In genomic region chr1:28341591-28341990, GRCh38 we compare ENCODE assay signal across 24 cellular contexts. TPM values are rescaled to one million over a fixed set of nuclear protein-coding genes. Genes with fewer than 3 reads are reported as not detected.
DNase-seq lines count a peak whose midpoint lies in the region; ATAC-seq and TF ChIP-seq lines count a peak whose summit lies in the region.
"Had no signal": no experiment of that assay in that cellular context is flagged by ENCODE, and none has a peak within 500 bp of the region (broad histone marks: within the 10 kb centered on the region; RNA-seq: fewer than 3 reads in every experiment).

No MANE protein-coding gene starts in this region.

- no peak overlapping the region for H3K27ac ChIP-seq in HCT116 (ENCODE audit: low read depth, low read length)
- H3K27ac ChIP-seq in SJSA1 = peak overlapping the region; percentile 61
- H3K27ac ChIP-seq: breast epithelium, uterus had no signal

- H3K4me2 ChIP-seq in HCT116 (ENCODE audit: low read length) = peak overlapping the region; percentile 35

- H3K9me3 ChIP-seq in HCT116 (ENCODE audit: control insufficient read depth in 1 of 2, insufficient read depth in 1 of 2, low read depth in 1 of 2, low read length in 2 of 2) (no peaks in the 10 kb centered on the region), SJSA1 (replicated peaks) (no peaks in the 10 kb centered on the region)
- H3K9me3 ChIP-seq: breast epithelium, uterus had no signal

- intact Hi-C loops in HCT116 (cut with micrococcal nuclease) = no loop called here
- intact Hi-C loops in activated naive CD4-positive, alpha-beta T cell treated with anti-CD3 and anti-CD28 coated beads for 36 hours (cut with micrococcal nuclease) = no loop called here

- peak overlapping the region; percentile 64 for H3K27ac Mint-ChIP-seq in stimulated activated effector memory CD8-positive, alpha-beta T cell treated with anti-CD3 and anti-CD28 coated beads, Interleukin-12 subunit alpha, Interleukin-12 subunit beta, amount 100 ng/mL, for 72 hours
- no peak overlapping the region for H3K27ac Mint-ChIP-seq in activated naive CD4-positive, alpha-beta T cell treated with anti-CD3 and anti-CD28 coated beads for 36 hours
- H3K27ac Mint-ChIP-seq: activated CD4-positive, alpha-beta memory T cell treated with anti-CD3 and anti-CD28 coated beads, Interleukin-2, amount 10 ng/mL, durations not matched to agents 7 days and 5 days; mesothelial cell of epicardium had no signal

- DNase-seq in HCT116 (ENCODE audit: low read depth, low spot score) (no peak), SJSA1 (ENCODE audit: low read depth in 1 of 2, low spot score in 2 of 2) (peak; percentile 38 to 51), glomerular visceral epithelial cell (ENCODE audit: extremely low spot score) (peak; percentile 77), NCI-H82 (lab: John Stamatoyannopoulos, UW) (no peak), NCI-H187 treated with DMSO at 0.1 percent for 48 hours (lab: John Stamatoyannopoulos, UW) (no peak)
- no peak for DNase-seq in stimulated activated effector memory CD8-positive, alpha-beta T cell treated with anti-CD3 and anti-CD28 coated beads, Interleukin-12 subunit alpha, Interleukin-12 subunit beta, amount 100 ng/mL, for 72 hours (ENCODE audit: low spot score in 2 of 2)
- no peak for DNase-seq in activated naive CD4-positive, alpha-beta T cell treated with anti-CD3 and anti-CD28 coated beads for 36 hours
- DNase-seq: activated CD4-positive, alpha-beta memory T cell treated with anti-CD3 and anti-CD28 coated beads, Interleukin-2, amount 10 ng/mL, durations not matched to agents 7 days and 5 days; activated CD4-positive, CD25-positive, alpha-beta regulatory T cell; activated gamma-delta T cell; CD4-positive, alpha-beta memory T cell; cortex of kidney; DMS153; naive thymus-derived CD8-positive, alpha-beta T cell; NCI-H1417 treated with DMSO at 0.1 percent for 48 hours; NCI-H510A treated with DMSO at 0.1 percent for 48 hours; right cardiac atrium; stimulated activated CD4-positive, alpha-beta T cell treated with anti-CD3 and anti-CD28 coated beads, Interleukin-15, amount 100 ng/mL, for 24 hours; stimulated activated CD8-positive, alpha-beta memory T cell treated with anti-CD3 and anti-CD28 coated beads, Interleukin-4, amount 100 ng/mL, for 48 hours; T-helper 9 cell; uterus had no signal

- POLR2A ChIA-PET in HCT116 (lab: Charles Lee) = interaction anchor here (0.5 to 2.8 kb wide), 3 partner anchors 10 to 1311 kb away, joined by 3 to 18 read pairs (median 8); partner anchors contain the start of gene MED18

- H4K20me1 ChIP-seq in HCT116 (ENCODE audit: insufficient read depth) = no peaks in the 10 kb centered on the region

- no peak for TF ChIP-seq CTCF in HCT116 (IDR thresholded peaks at IDR 0.05 in 2 of 3, conservative IDR thresholded peaks at IDR 0.05 in 1 of 3; ENCODE audit: borderline replicate concordance in 1 of 3, insufficient read depth in 1 of 3, low read depth in 2 of 3, low read length in 2 of 3)

- no peak overlapping the region for H3K4me3 Mint-ChIP-seq in stimulated activated effector memory CD8-positive, alpha-beta T cell treated with anti-CD3 and anti-CD28 coated beads, Interleukin-12 subunit alpha, Interleukin-12 subunit beta, amount 100 ng/mL, for 72 hours
- H3K4me3 Mint-ChIP-seq in activated naive CD4-positive, alpha-beta T cell treated with anti-CD3 and anti-CD28 coated beads for 36 hours = no peak overlapping the region
- H3K4me3 Mint-ChIP-seq: activated CD4-positive, alpha-beta memory T cell treated with anti-CD3 and anti-CD28 coated beads, Interleukin-2, amount 10 ng/mL, durations not matched to agents 7 days and 5 days; CD4-positive, alpha-beta memory T cell; mesothelial cell of epicardium; naive thymus-derived CD8-positive, alpha-beta T cell had no signal

- H3K4me1 Mint-ChIP-seq in stimulated activated effector memory CD8-positive, alpha-beta T cell treated with anti-CD3 and anti-CD28 coated beads, Interleukin-12 subunit alpha, Interleukin-12 subunit beta, amount 100 ng/mL, for 72 hours = no peaks in the 10 kb centered on the region
- peaks cover 3% of the 10 kb centered on the region for H3K4me1 Mint-ChIP-seq in activated naive CD4-positive, alpha-beta T cell treated with anti-CD3 and anti-CD28 coated beads for 36 hours (ENCODE audit: low read depth)
- H3K4me1 Mint-ChIP-seq: mesothelial cell of epicardium had no signal

- no peak for TF ChIP-seq RAD21 in HCT116 (IDR thresholded peaks at IDR 0.05; ENCODE audit: low read depth)

- H3K27me3 ChIP-seq in HCT116 (ENCODE audit: insufficient read depth, low read length) (no peaks in the 10 kb centered on the region), SJSA1 (replicated peaks) (no peaks in the 10 kb centered on the region)
- H3K27me3 ChIP-seq: breast epithelium, uterus had no signal

- no peaks in the 10 kb centered on the region for H3K27me3 Mint-ChIP-seq in activated naive CD4-positive, alpha-beta T cell treated with anti-CD3 and anti-CD28 coated beads for 36 hours (ENCODE audit: low read depth)
- H3K27me3 Mint-ChIP-seq: activated CD4-positive, alpha-beta memory T cell treated with anti-CD3 and anti-CD28 coated beads, Interleukin-2, amount 10 ng/mL, durations not matched to agents 7 days and 5 days; CD4-positive, alpha-beta memory T cell; naive thymus-derived CD8-positive, alpha-beta T cell had no signal

- H3K9me2 ChIP-seq in HCT116 (ENCODE audit: insufficient read depth) = no peaks in the 10 kb centered on the region

- TF ChIP-seq POLR2A in HCT116 (IDR thresholded peaks at IDR 0.05; ENCODE audit: borderline replicate concordance, extremely low read depth, insufficient read depth, insufficient read length) = no peak

- H3K4me1 ChIP-seq in HCT116 (ENCODE audit: control insufficient read depth in 1 of 2, insufficient read depth in 2 of 2, low read length in 2 of 2) (peaks cover 27 to 51% of the 10 kb centered on the region in 2 experiments), SJSA1 (replicated peaks) (peaks cover 25% of the 10 kb centered on the region)
- H3K4me1 ChIP-seq: breast epithelium, uterus had no signal

- ATAC-seq in HCT116 = peak; percentile 61; the same call in 1 of the 2 replicates
- ATAC-seq in stimulated activated effector memory CD8-positive, alpha-beta T cell treated with anti-CD3 and anti-CD28 coated beads, Interleukin-12 subunit alpha, Interleukin-12 subunit beta, amount 100 ng/mL, for 72 hours = no peak
- ATAC-seq: left lobe of liver; naive thymus-derived CD8-positive, alpha-beta T cell; right cardiac atrium had no signal

- BruUV-seq in HCT116 (replicated peaks; lab: Mats Ljungman, UMichigan) = no TSS peak

- H3K36me3 Mint-ChIP-seq in stimulated activated effector memory CD8-positive, alpha-beta T cell treated with anti-CD3 and anti-CD28 coated beads, Interleukin-12 subunit alpha, Interleukin-12 subunit beta, amount 100 ng/mL, for 72 hours = peaks cover 12% of the 10 kb centered on the region
- H3K36me3 Mint-ChIP-seq in activated naive CD4-positive, alpha-beta T cell treated with anti-CD3 and anti-CD28 coated beads for 36 hours (ENCODE audit: low read depth) = no peaks in the 10 kb centered on the region
- H3K36me3 Mint-ChIP-seq: CD4-positive, alpha-beta memory T cell; mesothelial cell of epicardium had no signal

- H3K9me3 Mint-ChIP-seq in stimulated activated effector memory CD8-positive, alpha-beta T cell treated with anti-CD3 and anti-CD28 coated beads, Interleukin-12 subunit alpha, Interleukin-12 subunit beta, amount 100 ng/mL, for 72 hours = no peaks in the 10 kb centered on the region
- H3K9me3 Mint-ChIP-seq in activated naive CD4-positive, alpha-beta T cell treated with anti-CD3 and anti-CD28 coated beads for 36 hours = no peaks in the 10 kb centered on the region
- H3K9me3 Mint-ChIP-seq: activated CD4-positive, alpha-beta memory T cell treated with anti-CD3 and anti-CD28 coated beads, Interleukin-2, amount 10 ng/mL, durations not matched to agents 7 days and 5 days; CD4-positive, alpha-beta memory T cell; mesothelial cell of epicardium; naive thymus-derived CD8-positive, alpha-beta T cell had no signal

- no peaks in the 10 kb centered on the region for H3K79me2 ChIP-seq in HCT116 (ENCODE audit: insufficient read depth, low read length)

- no peaks in the 10 kb centered on the region for H3K36me3 ChIP-seq in HCT116 (ENCODE audit: control insufficient read depth in 1 of 2, insufficient read depth in 2 of 2, low read length in 2 of 2)
- H3K36me3 ChIP-seq in SJSA1 = no peaks in the 10 kb centered on the region
- H3K36me3 ChIP-seq: breast epithelium, uterus had no signal

- H3K9ac ChIP-seq in HCT116 (ENCODE audit: low read length) = no peak overlapping the region

- no peak overlapping the region for H2AFZ ChIP-seq in HCT116 (ENCODE audit: low read depth, low read length, poor library complexity, severe bottlenecking)

- H3K4me3 ChIP-seq in HCT116 (replicated peaks in 1 of 2; ENCODE audit: low read depth in 1 of 2, low read length in 2 of 2) = no peak overlapping the region
- H3K4me3 ChIP-seq in SJSA1 = no peak overlapping the region
- H3K4me3 ChIP-seq: breast epithelium, uterus had no signal

- CTCF ChIA-PET in HCT116 (lab: Charles Lee) = no interaction called here
- CTCF ChIA-PET in activated naive CD4-positive, alpha-beta T cell treated with anti-CD3 and anti-CD28 coated beads for 36 hours (lab: Charles Lee) = interaction anchor here (1.8 kb wide), 1 partner anchor 18 kb away, joined by 7 read pairs; no protein-coding TSS in a partner anchor

- RAD21 ChIA-PET in HCT116 (lab: Charles Lee; ENCODE audit: low non-redundant PET in 1 of 2, low total read pairs in 2 of 2, uncharacterized antibody in 2 of 2, unreplicated experiment in 2 of 2) = interaction anchor here in 1 of 2 experiments (0.7 kb wide), 1 partner anchor 140 kb away, joined by 5 read pairs; no protein-coding TSS in a partner anchor

TF ChIP-seq in HCT116, 20 proteins besides CTCF, POLR2A, EP300 and RAD21 (continues in another document):
- TF ChIP-seq SIN3A (IDR thresholded peaks at IDR 0.05; ENCODE audit: low read depth) = no peak
- TF ChIP-seq ELF1 (IDR thresholded peaks at IDR 0.05; ENCODE audit: borderline replicate concordance, low read depth) = no peak
- no peak for TF ChIP-seq POLR2AphosphoS5 (IDR thresholded peaks at IDR 0.05; ENCODE audit: low read depth, low read length)
- no peak for TF ChIP-seq MAX (IDR thresholded peaks at IDR 0.05)
- no peak for TF ChIP-seq CEBPB (IDR thresholded peaks at IDR 0.05; ENCODE audit: low read depth)
- TF ChIP-seq FOSL1 (IDR thresholded peaks at IDR 0.05; ENCODE audit: low read depth) = peak; percentile 30
- no peak for TF ChIP-seq EZH2phosphoT487 (IDR thresholded peaks at IDR 0.05; ENCODE audit: borderline replicate concordance)

RNA-seq across cellular contexts. Expression of gene MED18, which starts 12.8 kb away (rescaled TPM):
- total RNA-seq in HCT116 (2021; ENCODE audit: unreplicated experiment) = 23.8 TPM
- 25.2 and 30.3 TPM in 2 replicates for polyA plus RNA-seq in HCT116 (2012)
- total RNA-seq in SJSA1 (2014; rRNA removed; shearing (Covaris generic)) = 12.4 and 15.3 TPM in 2 replicates
- total RNA-seq in activated naive CD4-positive, alpha-beta T cell treated with anti-CD3 and anti-CD28 coated beads for 36 hours = 10 to 100 TPM; 13.2 to 13.3 TPM

RNA-seq across cellular contexts. Expression of gene PHACTR4, which starts 27.9 kb away (rescaled TPM):
- 36.0 TPM for total RNA-seq in HCT116 (2021; ENCODE audit: unreplicated experiment)
- 16.4 and 21.8 TPM in 2 replicates for polyA plus RNA-seq in HCT116 (2012)
- total RNA-seq in SJSA1 (2014; rRNA removed; shearing (Covaris generic)) = 9.7 and 13.9 TPM in 2 replicates
- 10 to 100 TPM; 16.3 to 17.2 TPM for total RNA-seq in activated naive CD4-positive, alpha-beta T cell treated with anti-CD3 and anti-CD28 coated beads for 36 hours

Comparison
In these comparisons a context has a peak if more than half of its experiments do, and no peak if none do; other contexts are left out.
1. DNase-seq: peak in SJSA1 (2 of 2) and glomerular visceral epithelial cell (single experiment); none in HCT116 (single experiment), stimulated activated effector memory CD8-positive, alpha-beta T cell treated with anti-CD3 and anti-CD28 coated beads, Interleukin-12 subunit alpha, Interleukin-12 subunit beta, amount 100 ng/mL, for 72 hours (0 of 2), activated naive CD4-positive, alpha-beta T cell treated with anti-CD3 and anti-CD28 coated beads for 36 hours (single experiment), NCI-H82 (single experiment) and NCI-H187 treated with DMSO at 0.1 percent for 48 hours (single experiment).